In genomic region chr1:27569506-27570382, GRCh38 we compare ENCODE assay signal across 10 cellular contexts. TPM values are rescaled to one million over a fixed set of nuclear protein-coding genes. Genes with fewer than 3 reads are reported as not detected.
DNase-seq lines count a peak whose midpoint lies in the region; ATAC-seq and TF ChIP-seq lines count a peak whose summit lies in the region.
"Had no signal": no experiment of that assay in that cellular context is flagged by ENCODE, and none has a peak within 500 bp of the region (broad histone marks: within the 10 kb centered on the region; RNA-seq: fewer than 3 reads in every experiment).

No MANE protein-coding gene starts in this region.

- intact Hi-C loops in activated CD4-positive, alpha-beta memory T cell treated with anti-CD3 and anti-CD28 coated beads for 36 hours (cut with micrococcal nuclease), result loop anchor here (2.0 kb wide), 1 partner anchor 33 kb away; no protein-coding TSS in a partner anchor
- intact Hi-C loops in heart right ventricle (cut with DNase I), result loop anchor here in 2 of 10 donors (2.0 to 5.0 kb wide), 2 partner anchors 31 to 33 kb away; partner anchors contain the start of gene AHDC1 (in 1 of the 2)
- intact Hi-C loops in psoas muscle (cut with DNase I), result loop anchor here in 1 of 2 donors (2.0 kb wide), 1 partner anchor 31 kb away; no protein-coding TSS in a partner anchor

- ATAC-seq in heart right ventricle (no peak), psoas muscle (no peak), HG03135 (IDR thresholded peaks at IDR 0.05; ENCODE audit: unreplicated experiment) (no peak), GM21619 (IDR thresholded peaks at IDR 0.05; ENCODE audit: unreplicated experiment) (no peak)

- peaks cover 0 to 4% (median 0%) of the 10 kb centered on the region in 9 donors for H3K36me3 ChIP-seq in heart right ventricle
- no peaks in the 10 kb centered on the region for H3K36me3 ChIP-seq in psoas muscle (ENCODE audit: insufficient read depth in 1 of 2, low read depth in 1 of 2)
- H3K36me3 ChIP-seq: HAP-1 had no signal

- H3K4me3 Mint-ChIP-seq in activated CD4-positive, alpha-beta memory T cell treated with anti-CD3 and anti-CD28 coated beads for 36 hours, result peak overlapping the region; percentile 34

- no peaks in the 10 kb centered on the region for H3K9me3 ChIP-seq in heart right ventricle
- H3K9me3 ChIP-seq in psoas muscle, result no peaks in the 10 kb centered on the region
- H3K9me3 ChIP-seq: HAP-1, MG63 had no signal

- H3K27me3 ChIP-seq in heart right ventricle, result no peaks in the 10 kb centered on the region
- no peaks in the 10 kb centered on the region for H3K27me3 ChIP-seq in psoas muscle (ENCODE audit: insufficient read depth in 3 of 3, low read length in 2 of 3)
- H3K27me3 ChIP-seq: MG63 had no signal

- POLR2A ChIA-PET in activated CD4-positive, alpha-beta memory T cell treated with anti-CD3 and anti-CD28 coated beads for 36 hours (lab: Charles Lee), result interaction anchor here (0.8 to 1.8 kb wide), 2 partner anchors 34 to 93 kb away, joined by 3 to 5 read pairs; partner anchors contain the start of gene AHDC1

- H3K4me3 ChIP-seq in heart right ventricle (no peak overlapping the region), psoas muscle (peak overlapping the region; percentile 55)
- H3K4me3 ChIP-seq: MG63 had no signal

- H3K27me3 Mint-ChIP-seq in activated CD4-positive, alpha-beta memory T cell treated with anti-CD3 and anti-CD28 coated beads for 36 hours, result no peaks in the 10 kb centered on the region

- peaks cover 12% of the 10 kb centered on the region for H3K4me1 Mint-ChIP-seq in activated CD4-positive, alpha-beta memory T cell treated with anti-CD3 and anti-CD28 coated beads for 36 hours (ENCODE audit: low read depth)

- peaks cover 63 to 100% (median 95%) of the 10 kb centered on the region in 9 donors for H3K4me1 ChIP-seq in heart right ventricle
- H3K4me1 ChIP-seq in psoas muscle, result peaks cover 96% of the 10 kb centered on the region

- DNase-seq in ELF-1 (ENCODE audit: low read depth, low spot score) (peak; percentile 82), heart right ventricle (no peak), psoas muscle (peak in 1 of 2 donors; percentile 18), GF-D8 (lab: John Stamatoyannopoulos, UW) (no peak)
- no peak for DNase-seq in activated CD4-positive, alpha-beta memory T cell treated with anti-CD3 and anti-CD28 coated beads for 36 hours
- DNase-seq in activated CD4-positive, CD25-positive, alpha-beta regulatory T cell treated with anti-CD3 and anti-CD28 coated beads, Interleukin-2, amount 50 U/mL, for 72 hours, result no peak
- DNase-seq: MG63 had no signal

- 65 to 69% methylated on average over 15 of the region's 15 CpGs for WGBS in heart right ventricle, 2 donors
- 28 to 44% (median 29%) methylated on average over 14 to 15 of the region's 15 CpGs for WGBS in psoas muscle, 3 donors

- H3K27ac Mint-ChIP-seq in activated CD4-positive, alpha-beta memory T cell treated with anti-CD3 and anti-CD28 coated beads for 36 hours, result peak overlapping the region; percentile 9

- TF ChIP-seq CTCF in heart right ventricle (IDR thresholded peaks at IDR 0.05) (no peak), psoas muscle (IDR thresholded peaks at IDR 0.05) (no peak)

- CTCF ChIA-PET in activated CD4-positive, alpha-beta memory T cell treated with anti-CD3 and anti-CD28 coated beads for 36 hours (lab: Charles Lee), result interaction anchor here (0.6 to 8.2 kb wide), 11 partner anchors 8 to 273 kb away, joined by 3 to 102 read pairs (median 6); partner anchors contain the start of gene AHDC1

- H3K36me3 Mint-ChIP-seq in activated CD4-positive, alpha-beta memory T cell treated with anti-CD3 and anti-CD28 coated beads for 36 hours, result no peaks in the 10 kb centered on the region

- peak overlapping the region in 9 of 10 donors; percentile 81 to 98 (median 94) for H3K27ac ChIP-seq in heart right ventricle
- H3K27ac ChIP-seq in psoas muscle, result peak overlapping the region; percentile 94

- H3K9me3 Mint-ChIP-seq in activated CD4-positive, alpha-beta memory T cell treated with anti-CD3 and anti-CD28 coated beads for 36 hours, result no peaks in the 10 kb centered on the region

RNA-seq across cellular contexts. Expression of gene AHDC1, which starts 34.2 kb away (rescaled TPM):
- 10 to 100 TPM in 1 of 2 experiments, 1 to 10 TPM in 1; 8.3 to 12.1 TPM for total RNA-seq in activated CD4-positive, alpha-beta memory T cell treated with anti-CD3 and anti-CD28 coated beads for 36 hours
- total RNA-seq in heart right ventricle, result 10 to 100 TPM; 32.2 to 53.1 (median 42.9) TPM
- polyA plus RNA-seq in heart right ventricle, result 10 to 100 TPM; 17.0 to 33.7 TPM
- total RNA-seq in psoas muscle, result 10 to 100 TPM; 35.9 to 65.2 (median 59.0) TPM
- polyA plus RNA-seq in psoas muscle, result 10 to 100 TPM in 1 of 3 donors, 1 to 10 TPM in 2; 6.4 to 19.8 (median 9.7) TPM
